ENCODE assay signal across 9 cellular contexts in genomic region chr2:66434679-66435548, GRCh38. TPM values are rescaled to one million over a fixed set of nuclear protein-coding genes. Genes with fewer than 3 reads are reported as not detected.
DNase-seq lines count a peak whose midpoint lies in the region; ATAC-seq lines count a peak whose summit lies in the region.
"Had no signal": no experiment of that assay in that cellular context is flagged by ENCODE, and none has a peak within 500 bp of the region (broad histone marks: within the 10 kb centered on the region; RNA-seq: fewer than 3 reads in every experiment).

Gene MEIS1 (plus strand): TSS chr2:66435125. CDS start chr2:66435857, 732 bp downstream.

- H3K4me2 ChIP-seq in neuronal stem cell (ENCODE audit: insufficient read depth, low read length, poor library complexity, severe bottlenecking), result peak within 1 kb of the TSS; percentile 92

- WGBS in neuronal stem cell (ENCODE audit: extremely low coverage in 2 of 2, insufficient read length in 2 of 2, insufficient replicate concordance in 1 of 2), 2 donors, result no CpG with 5 or more reads among the region's 38 CpGs

- H3K36me3 ChIP-seq in CD8-positive, alpha-beta memory T cell (ENCODE audit: insufficient read depth, low read length), result no peaks in the 10 kb centered on the region
- H3K36me3 ChIP-seq in neuronal stem cell (replicated peaks in 1 of 2; ENCODE audit: control insufficient read depth in 2 of 2, insufficient read depth in 2 of 2, low read length in 2 of 2), result peaks cover 0 to 12% of the 10 kb centered on the region in 2 donors

- H3K4me1 Mint-ChIP-seq in CD8-positive, alpha-beta memory T cell, result peaks cover 22 to 45% (median 37%) of the 10 kb centered on the region in 3 donors

- no peaks in the 10 kb centered on the region for H3K36me3 Mint-ChIP-seq in CD8-positive, alpha-beta memory T cell

- DNase-seq in CD8-positive, alpha-beta memory T cell, result no peak
- peak; percentile 92 for DNase-seq in NCI-H526 treated with DMSO at 0.1 percent for 48 hours (lab: John Stamatoyannopoulos, UW)
- DNase-seq in amniotic stem cell (lab: John Stamatoyannopoulos, UW), result peak; percentile 86
- peak; percentile 92 for DNase-seq in Right ventricle myocardium inferior (ENCODE audit: missing footprints)
- DNase-seq in neuronal stem cell (ENCODE audit: low spot score), result no peak
- DNase-seq in GM19240 (ENCODE audit: insufficient read length, low spot score), result no peak

- intact Hi-C loops in Right ventricle myocardium inferior (cut with DNase I), result loop anchor here (2.0 to 10.0 kb wide), 7 partner anchors 62 to 1407 kb away; partner anchors contain the start of gene ETAA1

- peak within 1 kb of the TSS; percentile 70 for H2BK15ac ChIP-seq in neuronal stem cell (ENCODE audit: low read length)

- POLR2A ChIA-PET in CD8-positive, alpha-beta memory T cell (lab: Charles Lee), result no interaction called here

- no peak within 1 kb of the TSS for H3K14ac ChIP-seq in neuronal stem cell (ENCODE audit: low read length)

- H3K4me3 Mint-ChIP-seq in CD8-positive, alpha-beta memory T cell, result peak within 1 kb of the TSS; percentile 68 to 88 (median 79)

- ATAC-seq in GM19372 (IDR thresholded peaks at IDR 0.05; ENCODE audit: low read depth, unreplicated experiment) (peak; percentile 86), HG03565 (IDR thresholded peaks at IDR 0.05; ENCODE audit: unreplicated experiment) (peak; percentile 73), Right ventricle myocardium inferior (peak; percentile 91)

- peak within 1 kb of the TSS; percentile 40 for H3K23ac ChIP-seq in neuronal stem cell (ENCODE audit: low read depth, low read length, poor library complexity)

- peak within 1 kb of the TSS; percentile 96 for H2AK5ac ChIP-seq in neuronal stem cell (ENCODE audit: low read depth, low read length)

- peak within 1 kb of the TSS; percentile 16 for H3K27ac ChIP-seq in CD8-positive, alpha-beta memory T cell (ENCODE audit: low read depth, low read length)
- peak within 1 kb of the TSS; percentile 91 for H3K27ac ChIP-seq in neuronal stem cell (replicated peaks; ENCODE audit: low read length)

- H3K4me3 ChIP-seq in CD8-positive, alpha-beta memory T cell (ENCODE audit: low read length), result peak within 1 kb of the TSS; percentile 23
- peak within 1 kb of the TSS; percentile 65 to 80 for H3K4me3 ChIP-seq in neuronal stem cell (ENCODE audit: low read length in 2 of 2)

- CTCF ChIA-PET in CD8-positive, alpha-beta memory T cell (lab: Charles Lee), result no interaction called here

- no peak within 1 kb of the TSS for H2BK12ac ChIP-seq in neuronal stem cell (ENCODE audit: low read length)

- H4K8ac ChIP-seq in neuronal stem cell (ENCODE audit: low read depth, low read length), result no peak within 1 kb of the TSS

- peaks cover 0 to 20% (median 7%) of the 10 kb centered on the region in 5 donors for H3K9me3 Mint-ChIP-seq in CD8-positive, alpha-beta memory T cell

- H3K79me1 ChIP-seq in neuronal stem cell (ENCODE audit: low read depth, low read length), result no peaks in the 10 kb centered on the region

- peak within 1 kb of the TSS; percentile 82 for H2BK5ac ChIP-seq in neuronal stem cell (ENCODE audit: low read length)

- peaks cover 4% of the 10 kb centered on the region for H3K4me1 ChIP-seq in CD8-positive, alpha-beta memory T cell (ENCODE audit: insufficient read depth, low read length)
- H3K4me1 ChIP-seq in neuronal stem cell (ENCODE audit: control insufficient read depth in 2 of 2, insufficient read depth in 1 of 2, low read depth in 1 of 2, low read length in 2 of 2), result peaks cover 10 to 24% of the 10 kb centered on the region in 2 donors

- H3K27ac Mint-ChIP-seq in CD8-positive, alpha-beta memory T cell, result peak within 1 kb of the TSS in 1 of 8 donors; percentile 35

- peaks cover 48 to 79% of the 10 kb centered on the region in 2 donors for H3K27me3 Mint-ChIP-seq in CD8-positive, alpha-beta memory T cell

- peak within 1 kb of the TSS; percentile 67 for H3K4ac ChIP-seq in neuronal stem cell (ENCODE audit: low read length)

- peak within 1 kb of the TSS; percentile 67 for H3K9ac ChIP-seq in neuronal stem cell (ENCODE audit: low read depth, low read length, poor library complexity)

- peak within 1 kb of the TSS; percentile 84 for H2AFZ ChIP-seq in neuronal stem cell (ENCODE audit: low read length)

- H2BK120ac ChIP-seq in neuronal stem cell (ENCODE audit: low read depth, low read length), result peak within 1 kb of the TSS; percentile 76

- no peaks in the 10 kb centered on the region for H3K9me3 ChIP-seq in CD8-positive, alpha-beta memory T cell (ENCODE audit: low read length)
- H3K9me3 ChIP-seq in neuronal stem cell (replicated peaks in 1 of 2; ENCODE audit: control insufficient read depth in 2 of 2, insufficient read depth in 1 of 2, low read depth in 1 of 2, low read length in 2 of 2), result no peaks in the 10 kb centered on the region

- H4K91ac ChIP-seq in neuronal stem cell (ENCODE audit: low read depth, low read length, poor library complexity), result peak within 1 kb of the TSS; percentile 64

- H3K27me3 ChIP-seq in CD8-positive, alpha-beta memory T cell (ENCODE audit: insufficient read depth, low read length, poor library complexity, severe bottlenecking), result peaks cover 2% of the 10 kb centered on the region
- H3K27me3 ChIP-seq in neuronal stem cell (ENCODE audit: control insufficient read depth in 3 of 3, insufficient read depth in 3 of 3, low read depth in 1 of 3, low read length in 3 of 3), result peaks cover 0 to 22% (median 0%) of the 10 kb centered on the region in 3 experiments

- H3K18ac ChIP-seq in neuronal stem cell (ENCODE audit: low read length), result peak within 1 kb of the TSS; percentile 97

RNA-seq across cellular contexts. Expression of gene MEIS1, which starts in this region (rescaled TPM):
- not detected for total RNA-seq in CD8-positive, alpha-beta memory T cell
- not detected for polyA plus RNA-seq in CD8-positive, alpha-beta memory T cell
- 40.1 TPM for total RNA-seq in Right ventricle myocardium inferior
- 7.8 TPM for polyA plus RNA-seq in neuronal stem cell (2013, experiment 1 of 2)
- polyA plus RNA-seq in neuronal stem cell (2013, experiment 2 of 2), result 8.8 TPM
- total RNA-seq: activated CD8-positive, alpha-beta memory T cell treated with anti-CD3 and anti-CD28 coated beads for 36 hours had no signal

Comparison
In these comparisons a context has a peak if more than half of its experiments do, and no peak if none do; other contexts are left out.
1. RNA of gene MEIS1 (total RNA-seq): 40.1 TPM in Right ventricle myocardium inferior (single experiment); not detected in CD8-positive, alpha-beta memory T cell; every median in the first group is over 10 times any median in the second.
2. DNase-seq: peak in NCI-H526 treated with DMSO at 0.1 percent for 48 hours (single experiment), amniotic stem cell (single experiment) and Right ventricle myocardium inferior (single experiment); none in CD8-positive, alpha-beta memory T cell (0 of 5), neuronal stem cell (single experiment) and GM19240 (single experiment).
3. Peak in every context shown above with its lines, with median percentiles within 50 percentile points of each other: ATAC-seq.